ENCODE assay signal across 2 cellular contexts in genomic region chr12:20483776-20484175, GRCh38.
TF ChIP-seq lines count a peak whose summit lies in the region.

No MANE protein-coding gene starts in this region.

TF ChIP-seq in IMR-90, 13 proteins besides CTCF, POLR2A, EP300 and RAD21:
- TF ChIP-seq BHLHE40 (IDR thresholded peaks at IDR 0.05; ENCODE audit: low read depth, low read length) (no peak), NFE2L2 (IDR thresholded peaks at IDR 0.05; ENCODE audit: low read depth, low read length) (no peak)
TF ChIP-seq in IMR-90: peak in this region for 0.

TF ChIP-seq in endothelial cell of umbilical vein, 7 proteins besides CTCF, POLR2A, EP300 and RAD21 (continued from another document):
- TF ChIP-seq MAX (IDR thresholded peaks at IDR 0.05; ENCODE audit: insufficient read depth, insufficient read length) (no peak), JUN (IDR thresholded peaks at IDR 0.05; ENCODE audit: borderline replicate concordance, insufficient read depth, insufficient read length, low read depth) (no peak), GATA2 (IDR thresholded peaks at IDR 0.05; ENCODE audit: insufficient read depth, insufficient read length, low read depth, low read length) (no peak), POLR2AphosphoS5 (IDR thresholded peaks at IDR 0.05; ENCODE audit: insufficient read depth, low read depth, low read length) (no peak), EZH2 (IDR thresholded peaks at IDR 0.05; ENCODE audit: borderline replicate concordance, low read depth, low read length, severe bottlenecking) (no peak), MYC (IDR thresholded peaks at IDR 0.05; ENCODE audit: low read depth, low read length) (no peak)
